ENCODE assay signal across 19 cellular contexts in the genomic region with DNA sequence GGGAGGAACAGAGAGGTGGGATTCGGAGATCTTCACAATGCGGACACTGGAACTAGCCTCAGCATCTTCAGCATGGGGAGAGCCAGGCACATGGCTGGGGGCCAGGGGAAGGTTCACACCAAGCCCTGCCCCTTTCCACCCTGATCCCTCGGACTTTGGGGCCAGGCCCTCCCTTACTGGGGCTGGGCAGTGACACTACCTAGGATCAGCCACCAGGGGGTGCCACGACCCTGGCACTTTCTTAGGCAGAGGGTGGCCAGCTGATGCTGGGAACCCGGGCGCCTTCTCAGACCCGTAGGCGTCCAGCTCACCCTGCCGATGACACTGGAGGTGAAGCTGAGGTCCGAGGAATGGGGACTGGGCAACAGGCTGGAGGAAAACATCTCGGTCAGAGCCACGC. TPM values are rescaled to one million over a fixed set of nuclear protein-coding genes. Genes with fewer than 3 reads are reported as not detected.
A peak's percentile ranks its signal among the peaks of the same experiment; 100 is the strongest.
DNase-seq lines count a peak whose midpoint lies in the region; ATAC-seq, FAIRE-seq and TF ChIP-seq lines count a peak whose summit lies in the region.
"Not testable (repeated sequence)": the region's sequence is repeated elsewhere in the genome, so short reads cannot be mapped to it uniquely, and the experiment has no call there.
"Had no signal": no experiment of that assay in that cellular context is flagged by ENCODE, and none has a peak within 500 bp of the region (broad histone marks: within the 10 kb centered on the region; RNA-seq: fewer than 3 reads in every experiment).

No MANE protein-coding gene starts in this region.

- not testable (repeated sequence) for H3K27ac ChIP-seq in A549; RWPE2 (ENCODE audit: poor library complexity, severe bottlenecking); K562 (ENCODE audit: extremely low read depth, low read depth, low read length); left lung; neural progenitor cell; thyroid gland

- not testable (repeated sequence) for H3K4me2 ChIP-seq in A549; K562 (ENCODE audit: insufficient read depth, low read length); neural progenitor cell

- not testable (repeated sequence) for H3K9me3 Mint-ChIP-seq in neural progenitor cell

- in situ Hi-C loops in K562 (cut with MboI), result loop anchor here (5.0 kb wide), 2 partner anchors 1334 to 1441 kb away; a partner anchor contains a TSS

- H4K20me1 ChIP-seq in K562 (replicated peaks; ENCODE audit: control insufficient read depth, insufficient read depth, low read length); neural progenitor cell (ENCODE audit: low read depth): not testable (repeated sequence)

- H3K36me3 Mint-ChIP-seq in neural progenitor cell, result not testable (repeated sequence)

- POLR2A ChIA-PET in A549 (lab: Yijun Ruan, JAX); K562 (lab: Yijun Ruan, JAX): not testable (repeated sequence)

- H3K9me1 ChIP-seq in K562 (ENCODE audit: control insufficient read depth, insufficient read depth, low read length), result not testable (repeated sequence)

- ATAC-seq in A549 (peak in 1 of 2 experiments; percentile 50; a peak in 1 of 6 replicates), K562 (peak; percentile 62; the same call in 2 of the 3 replicates)
- not testable (repeated sequence) for ATAC-seq in RWPE2 (ENCODE audit: low read depth); left lung

- H3K27ac Mint-ChIP-seq in neural progenitor cell, result not testable (repeated sequence)

- H3K79me2 ChIP-seq in K562 (ENCODE audit: control insufficient read depth, insufficient read depth, low read length); neural progenitor cell (ENCODE audit: low read depth): not testable (repeated sequence)

- DNase-seq in A549 (ENCODE audit: low read depth in 1 of 2, low spot score in 1 of 2); H54 (ENCODE audit: insufficient read length, low spot score); RWPE2 (ENCODE audit: low spot score); K562 (ENCODE audit: extremely low read depth in 1 of 4, low spot score in 3 of 4); fibroblast of villous mesenchyme (ENCODE audit: low read depth); left lung; neural progenitor cell (ENCODE audit: low spot score); thyroid gland: not testable (repeated sequence)

- not testable (repeated sequence) for H2AFZ ChIP-seq in K562 (ENCODE audit: low read depth, low read length); neural progenitor cell (replicated peaks)

- CTCF ChIA-PET in A549 (lab: Yijun Ruan, JAX), result not testable (repeated sequence)
- CTCF ChIA-PET in K562 (lab: Yijun Ruan, JAX; ENCODE audit: low intra/inter-chr PET ratio), result interaction anchor here (1.5 kb wide), 1 partner anchor 40 kb away, joined by 5 read pairs; no protein-coding TSS in a partner anchor

- not testable (repeated sequence) for H3K4me3 ChIP-seq in A549; RWPE2 (ENCODE audit: severe bottlenecking); K562; fibroblast of villous mesenchyme (ENCODE audit: low read depth, low read length); left lung; neural progenitor cell; thyroid gland (replicated peaks in 1 of 3)

- not testable (repeated sequence) for FAIRE-seq in A549 (lab: Jason Lieb, UNC); K562 (lab: Jason Lieb, UNC)
- peak; percentile 71 for FAIRE-seq in H54 (lab: Jason Lieb, UNC)

- H3K27me3 Mint-ChIP-seq in neural progenitor cell (ENCODE audit: insufficient read depth, low read depth), result not testable (repeated sequence)

- H3K9ac ChIP-seq in K562 (ENCODE audit: insufficient read depth in 1 of 2, low read depth in 2 of 2, low read length in 2 of 2), result peak overlapping the region in 1 of 2 experiments; percentile 68; a peak in 1 of 4 replicates
- H3K9ac ChIP-seq in neural progenitor cell, result not testable (repeated sequence)

- peaks cover 10% of the 10 kb centered on the region for H3K4me1 Mint-ChIP-seq in neural progenitor cell

- H3K4me3 Mint-ChIP-seq in neural progenitor cell, result not testable (repeated sequence)

- TF ChIP-seq EP300 in A549 (IDR thresholded peaks at IDR 0.05); K562 (IDR thresholded peaks at IDR 0.05; ENCODE audit: low read length): not testable (repeated sequence)

- not testable (repeated sequence) for H3F3A ChIP-seq in neural progenitor cell (ENCODE audit: low read depth)

- H3K27me3 ChIP-seq in RWPE2 (ENCODE audit: insufficient read depth, poor library complexity, severe bottlenecking); left lung; neural progenitor cell; thyroid gland: not testable (repeated sequence)
- peaks cover 10 to 40% of the 10 kb centered on the region in 2 experiments; a peak in 4 of 5 replicates for H3K27me3 ChIP-seq in K562 (ENCODE audit: control insufficient read depth in 2 of 2, insufficient read depth in 2 of 2, low read length in 2 of 2)

- H3K36me3 ChIP-seq in RWPE2 (ENCODE audit: low read depth); K562 (ENCODE audit: control insufficient read depth, insufficient read depth, low read length); left lung; neural progenitor cell; thyroid gland: not testable (repeated sequence)

- TF ChIP-seq RAD21 in A549 (conservative IDR thresholded peaks at IDR 0.05 in 1 of 2, IDR thresholded peaks at IDR 0.05 in 1 of 2) (0 out of 5 replicates have a peak, but pooled peaks of 1 of the 2 experiments have one; percentile 12), K562 (CRISPR knock-in tag; conservative IDR thresholded peaks at IDR 0.05 in 1 of 2, IDR thresholded peaks at IDR 0.05 in 1 of 2) (peak; percentile 96)

- TF ChIP-seq CTCF in A549 (IDR thresholded peaks at IDR 0.05) (0 out of 3 replicates have a peak, but pooled peaks have one; percentile 9), RWPE2 (IDR thresholded peaks at IDR 0.05; ENCODE audit: poor library complexity, severe bottlenecking) (peak; percentile 12), K562 (IDR thresholded peaks at IDR 0.05 in 2 of 3, conservative IDR thresholded peaks at IDR 0.05 in 1 of 3; ENCODE audit: insufficient read depth in 2 of 3, low read depth in 1 of 3, low read length in 3 of 3) (peak in 1 of 3 experiments; percentile 37; a peak in 1 of 6 replicates), fibroblast of villous mesenchyme (IDR thresholded peaks at IDR 0.05; ENCODE audit: insufficient read depth, low read depth, low read length) (peak; percentile 1), left lung (IDR thresholded peaks at IDR 0.05) (peak; percentile 36 to 60), neural progenitor cell (IDR thresholded peaks at IDR 0.05) (peak; percentile 36), thyroid gland (IDR thresholded peaks at IDR 0.05) (peak; percentile 15 to 57 (median 38))

- no CpG with 5 or more reads among the region's 12 CpGs for WGBS in A549 (ENCODE audit: missing lambda C conversion rate)
- WGBS in K562 (ENCODE audit: insufficient coverage, low coverage, missing lambda C conversion rate), result 4% methylated on average over 12 of the region's 12 CpGs
- 30 to 52% methylated on average over 8 to 11 of the region's 12 CpGs for WGBS in thyroid gland, 2 donors

- TF ChIP-seq POLR2A in A549 (IDR thresholded peaks at IDR 0.05; ENCODE audit: low read length); H54 (IDR thresholded peaks at IDR 0.05; ENCODE audit: low read depth, low read length); K562 (conservative IDR thresholded peaks at IDR 0.05); thyroid gland (IDR thresholded peaks at IDR 0.05): not testable (repeated sequence)

- intact Hi-C loops in K562 (cut with micrococcal nuclease), result loop anchor here (5.0 kb wide), 1 partner anchor 44 kb away; no protein-coding TSS in a partner anchor
- intact Hi-C loops in left lung (cut with DNase I); thyroid gland (cut with DNase I): not testable (repeated sequence)

- not testable (repeated sequence) for H3K4me1 ChIP-seq in A549; RWPE2 (ENCODE audit: insufficient read depth, poor library complexity, severe bottlenecking); left lung; neural progenitor cell; thyroid gland
- peaks cover 0 to 29% of the 10 kb centered on the region in 2 experiments; a peak in 3 of 5 replicates for H3K4me1 ChIP-seq in K562 (replicated peaks in 1 of 2; ENCODE audit: control insufficient read depth in 2 of 2, insufficient read depth in 2 of 2, low read length in 2 of 2)

- not testable (repeated sequence) for BruUV-seq in K562 (replicated peaks; lab: Mats Ljungman, UMichigan)

- H3K9me3 ChIP-seq in A549; RWPE2 (ENCODE audit: severe bottlenecking); K562 (replicated peaks; ENCODE audit: control insufficient read depth, insufficient read depth, low read depth, low read length); left lung; neural progenitor cell (ENCODE audit: low read depth); thyroid gland: not testable (repeated sequence)

RNA-seq across cellular contexts. Expression of a gene that starts 3.5 kb away (rescaled TPM):
- polyA plus RNA-seq in A549 (2011; rRNA removed) (not detected in 2 replicates), A549 (2017; fragmentation: RNase III; extraction: RNeasy Plus Mini Kit Qiagen cat#74134 plus additional on column Dnase treatment) (not detected in 3 replicates), K562 (2011; rRNA removed) (not detected in 2 replicates), K562 (2014; fragmentation: Illumina TruSeq; extraction: Trizol) (not detected in 2 replicates), K562 (2014; fragmentation: Nextera tagmentation; extraction: Ambion mirVana) (not detected), K562 (2014; rRNA removed) (not detected in 2 replicates)
- 0.08 TPM in 1 of 2 replicates, not detected in the other for polyA plus RNA-seq in A549 (2012; cell fraction: cytosol; rRNA removed)
- 0.18 TPM in 1 of 2 replicates, not detected in the other for polyA plus RNA-seq in A549 (2012; cell fraction: nucleus; rRNA removed)
- polyA minus RNA-seq in A549 (2011; rRNA and poly(A)+ RNA removed), result not detected in 2 replicates
- total RNA-seq in K562 (2011; cell fraction: chromatin; rRNA removed; ENCODE audit: low replicate concordance), result not detected in 2 replicates
- total RNA-seq in K562 (2011; cell fraction: nucleolus; rRNA removed), result not detected in 2 replicates
- total RNA-seq in K562 (2011; cell fraction: nucleoplasm; rRNA removed), result not detected in 2 replicates
- total RNA-seq in K562 (2014; rRNA removed) (not detected in 2 replicates), K562 (2014; rRNA removed; fragmentation: Illumina TruSeq; extraction: Trizol) (not detected in 2 replicates), K562 (2015; rRNA removed; fragmentation: Illumina TruSeq; extraction: Trizol) (not detected in 2 replicates), K562 (2021) (not detected in 2 replicates), fibroblast of villous mesenchyme (not detected in 2 replicates), left lung (under 1 TPM; 0.47 to 0.55 TPM), neural progenitor cell (ENCODE audit: low replicate concordance) (not detected in 2 replicates), thyroid gland (1 to 10 TPM in 1 of 4 donors, under 1 TPM in 1, not detected in 2; 0.45 to 2.6 TPM)
- polyA plus RNA-seq in K562 (2011; cell fraction: cytosol; rRNA removed), result not detected in 2 replicates
- not detected in 2 replicates for polyA plus RNA-seq in K562 (2011; cell fraction: nucleus; rRNA removed)
- polyA plus RNA-seq in K562 (2012), result not detected in 2 replicates
- polyA minus RNA-seq in K562 (2011; rRNA and poly(A)+ RNA removed), result not detected in 2 replicates
- polyA minus RNA-seq in K562 (2011; cell fraction: cytosol; rRNA and poly(A)+ RNA removed), result not detected in 2 replicates
- polyA minus RNA-seq in K562 (2011; cell fraction: nucleus; rRNA and poly(A)+ RNA removed), result not detected in 2 replicates
- total RNA-seq: A172; activated CD8-positive, alpha-beta T cell treated with anti-CD3 and anti-CD28 coated beads, Interleukin-2, amount 10 ng/mL, durations not matched to agents 7 days and 5 days; activated T-helper 17 cell treated with anti-CD3 and anti-CD28 coated beads, Interleukin-2, amount 50 U/mL, for 72 hours; breast epithelium; CD8-positive, alpha-beta memory T cell; kidney epithelial cell; mucosa of descending colon; natural killer cell treated with Interleukin-12 subunit alpha and Interleukin-12 subunit beta and Interleukin-15 and Interleukin-18, amount 100 ng/mL, for 72 hours; right atrium auricular region; T-helper 2 cell treated with Interferon-gamma antibody and Interleukin-4, amounts not matched to agents 100 ng/mL and 5 ng/mL, for 36 hours; ureter had no signal
- polyA plus RNA-seq: CD8-positive, alpha-beta memory T cell had no signal
